2 cellular contexts compared by ENCODE assay signal in genomic region chr7:152443586-152443985, GRCh38.
TF ChIP-seq lines count a peak whose summit lies in the region.

No MANE protein-coding gene starts in this region.

TF ChIP-seq in HepG2, 621 proteins besides CTCF, POLR2A, EP300 and RAD21:
- TF ChIP-seq ZNF343 (CRISPR knock-in tag; IDR thresholded peaks at IDR 0.05), result no peak
- no peak for TF ChIP-seq ARNT2 (CRISPR knock-in tag; IDR thresholded peaks at IDR 0.05; ENCODE audit: low read depth)
- TF ChIP-seq ZNF770 (CRISPR knock-in tag; IDR thresholded peaks at IDR 0.05), result peak; percentile 71; the same call in 1 of the 2 replicates
- TF ChIP-seq ZMYM2 (CRISPR knock-in tag; IDR thresholded peaks at IDR 0.05), result no peak
- no peak for TF ChIP-seq RCOR2 (CRISPR knock-in tag; IDR thresholded peaks at IDR 0.05)
- no peak for TF ChIP-seq AKNA (CRISPR knock-in tag; IDR thresholded peaks at IDR 0.05; ENCODE audit: borderline replicate concordance)
- no peak for TF ChIP-seq SAFB2 (CRISPR knock-in tag; IDR thresholded peaks at IDR 0.05; ENCODE audit: borderline replicate concordance, low read depth)

TF ChIP-seq in K562, 482 proteins besides CTCF, POLR2A, EP300 and RAD21:
- TF ChIP-seq ZNF121 (CRISPR knock-in tag; conservative IDR thresholded peaks at IDR 0.05), result peak; percentile 31
- no peak for TF ChIP-seq ZNF318 (IDR thresholded peaks at IDR 0.05; ENCODE audit: borderline replicate concordance in 1 of 2, low read depth in 1 of 2)
- TF ChIP-seq ZNF408 (CRISPR knock-in tag; IDR thresholded peaks at IDR 0.05; ENCODE audit: low read depth), result no peak
- TF ChIP-seq LARP7 (IDR thresholded peaks at IDR 0.05), result no peak
TF ChIP-seq in K562: peak in this region for 1.
